ENCODE assay signal across 12 cellular contexts in the genomic region with DNA sequence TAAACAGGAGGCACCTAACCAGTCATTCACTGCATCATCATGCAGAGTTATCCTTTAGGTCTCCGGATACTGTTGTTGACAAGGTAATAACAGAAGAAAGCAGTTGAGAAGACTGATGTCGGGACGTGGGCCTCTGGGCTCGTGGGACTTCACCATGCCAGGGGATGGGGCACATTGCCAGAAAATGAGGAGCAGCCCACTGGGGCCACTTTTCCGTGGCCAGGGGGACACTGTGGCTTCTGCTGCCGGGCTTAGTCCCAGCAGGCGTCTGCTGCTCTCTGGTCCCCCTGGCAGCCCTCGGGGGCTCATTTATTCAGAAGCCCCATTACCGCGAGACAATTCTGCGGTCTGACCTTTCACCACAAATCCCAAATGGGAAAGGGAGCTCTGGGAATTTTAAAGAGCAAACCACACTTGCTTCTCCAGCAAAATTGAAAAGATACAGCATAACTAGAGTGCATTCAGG.
DNase-seq lines count a peak whose midpoint lies in the region; ATAC-seq, FAIRE-seq and TF ChIP-seq lines count a peak whose summit lies in the region.
"Had no signal": no experiment of that assay in that cellular context is flagged by ENCODE, and none has a peak within 500 bp of the region (broad histone marks: within the 10 kb centered on the region; RNA-seq: fewer than 3 reads in every experiment).

No MANE protein-coding gene starts in this region.

- no peak overlapping the region for H2BK120ac ChIP-seq in H1 (replicated peaks; ENCODE audit: low read depth, low read length)

- H3K36me3 Mint-ChIP-seq in stimulated activated memory B cell treated with anti-CD40 and anti-IgM and Interleukin-4, amounts not matched to agents 10 μg/mL and 1 μg/mL and 100 μg/mL, for 72 hours: no peaks in the 10 kb centered on the region
- H3K36me3 Mint-ChIP-seq in Caco-2 (ENCODE audit: insufficient read depth, unreplicated experiment): no peaks in the 10 kb centered on the region
- H3K36me3 Mint-ChIP-seq: naive thymus-derived CD8-positive, alpha-beta T cell had no signal

- H3K4me1 ChIP-seq in Panc1 (ENCODE audit: control insufficient read depth, insufficient read depth, low read length) (no peaks in the 10 kb centered on the region), H1 (replicated peaks in 1 of 4; ENCODE audit: control insufficient read depth in 3 of 4, insufficient read depth in 4 of 4, low read length in 3 of 4) (no peaks in the 10 kb centered on the region), Caco-2 (peaks cover 62% of the 10 kb centered on the region)

- H3K4me2 ChIP-seq in H1 (ENCODE audit: insufficient read depth in 1 of 2, low read depth in 2 of 2, low read length in 2 of 2): no peak overlapping the region

- H2BK15ac ChIP-seq in H1 (ENCODE audit: low read length): peak overlapping the region; percentile 55; the same call in 1 of the 2 replicates

- no peak overlapping the region for H3K4ac ChIP-seq in H1 (replicated peaks; ENCODE audit: insufficient read length, low read depth, low read length)

- in situ Hi-C loops in Panc1 (cut with HindIII; ENCODE audit: low pct_unique_long_range_greater_than_20kb, low sequenced_read_pairs): no loop called here

- no peaks in the 10 kb centered on the region for H3K79me2 ChIP-seq in H1 (ENCODE audit: control insufficient read depth in 1 of 2, insufficient read depth in 2 of 2, low read length in 2 of 2)

- no peak for TF ChIP-seq EP300 in H1 (IDR thresholded peaks at IDR 0.05; ENCODE audit: borderline replicate concordance in 1 of 2, low read depth in 2 of 2, low read length in 2 of 2)

- no peaks in the 10 kb centered on the region for H3K79me1 ChIP-seq in H1 (ENCODE audit: low read depth, low read length)

- FAIRE-seq in H1 (lab: Jason Lieb, UNC): no peak

- no TSS peak for BruUV-seq in Panc1 (replicated peaks; lab: Mats Ljungman, UMichigan)
- BruUV-seq in Caco-2 (replicated peaks; lab: Mats Ljungman, UMichigan): no TSS peak

- TF ChIP-seq CTCF in Panc1 (IDR thresholded peaks at IDR 0.05): peak; percentile 57
- TF ChIP-seq CTCF in H1 (IDR thresholded peaks at IDR 0.05; ENCODE audit: control extremely low read depth in 1 of 3, insufficient read depth in 1 of 3, low read depth in 1 of 3, low read length in 3 of 3): no peak
- TF ChIP-seq CTCF in Caco-2 (IDR thresholded peaks at IDR 0.05; ENCODE audit: insufficient read depth in 1 of 2, low read depth in 1 of 2, low read length in 1 of 2, severe bottlenecking in 1 of 2, unreplicated experiment in 1 of 2): no peak

- H2AFZ ChIP-seq in H1 (ENCODE audit: low read length): peak overlapping the region; percentile 98

- H3K9me3 ChIP-seq in Panc1 (ENCODE audit: control insufficient read depth, insufficient read depth, low read depth, low read length) (no peaks in the 10 kb centered on the region), H1 (ENCODE audit: insufficient read depth in 2 of 2, low read depth in 1 of 2, low read length in 1 of 2) (no peaks in the 10 kb centered on the region), Caco-2 (no peaks in the 10 kb centered on the region)

- H3K56ac ChIP-seq in H1 (replicated peaks; ENCODE audit: insufficient read length, low read depth, low read length): no peak overlapping the region

- peak; percentile 28 for DNase-seq in H7
- DNase-seq in Panc1 (ENCODE audit: low read depth, low spot score): no peak
- no peak for DNase-seq in H1 (ENCODE audit: low read depth in 1 of 2, low spot score in 2 of 2)
- no peak for DNase-seq in Caco-2
- DNase-seq: activated naive CD4-positive, alpha-beta T cell treated with anti-CD3 and anti-CD28 coated beads for 36 hours; central memory CD4-positive, alpha-beta T cell; T-helper 9 cell had no signal

- H3K27me3 Mint-ChIP-seq in stimulated activated memory B cell treated with anti-CD40 and anti-IgM and Interleukin-4, amounts not matched to agents 10 μg/mL and 1 μg/mL and 100 μg/mL, for 72 hours: no peaks in the 10 kb centered on the region
- no peaks in the 10 kb centered on the region for H3K27me3 Mint-ChIP-seq in Caco-2 (ENCODE audit: insufficient read depth, unreplicated experiment)
- H3K27me3 Mint-ChIP-seq: naive thymus-derived CD8-positive, alpha-beta T cell had no signal

- H3K27me3 ChIP-seq in H7 (ENCODE audit: control insufficient read depth, insufficient read depth, low read length) (no peaks in the 10 kb centered on the region), Panc1 (ENCODE audit: control insufficient read depth, insufficient read depth, low read length) (no peaks in the 10 kb centered on the region; the same call in 1 of the 2 replicates), H1 (replicated peaks in 1 of 4; ENCODE audit: control insufficient read depth in 3 of 4, extremely low read depth in 1 of 4, insufficient read depth in 3 of 4, low read length in 3 of 4) (no peaks in the 10 kb centered on the region), Caco-2 (replicated peaks; ENCODE audit: control insufficient read depth, insufficient read depth, low read length) (no peaks in the 10 kb centered on the region)

- H4K91ac ChIP-seq in H1 (replicated peaks; ENCODE audit: insufficient read length, low read length): no peak overlapping the region

- peaks cover 77% of the 10 kb centered on the region for H3K4me1 Mint-ChIP-seq in stimulated activated memory B cell treated with anti-CD40 and anti-IgM and Interleukin-4, amounts not matched to agents 10 μg/mL and 1 μg/mL and 100 μg/mL, for 72 hours
- peaks cover 52% of the 10 kb centered on the region for H3K4me1 Mint-ChIP-seq in Caco-2 (ENCODE audit: low read depth, unreplicated experiment)

- no peaks in the 10 kb centered on the region for H4K20me1 ChIP-seq in H1 (replicated peaks in 1 of 2; ENCODE audit: control insufficient read depth in 1 of 2, insufficient read depth in 2 of 2, low read length in 2 of 2)

- H3K4me3 Mint-ChIP-seq in stimulated activated memory B cell treated with anti-CD40 and anti-IgM and Interleukin-4, amounts not matched to agents 10 μg/mL and 1 μg/mL and 100 μg/mL, for 72 hours: peak overlapping the region; percentile 10
- H3K4me3 Mint-ChIP-seq in Caco-2 (ENCODE audit: unreplicated experiment): no peak overlapping the region
- H3K4me3 Mint-ChIP-seq: activated naive CD4-positive, alpha-beta T cell treated with anti-CD3 and anti-CD28 coated beads for 36 hours; naive thymus-derived CD8-positive, alpha-beta T cell had no signal

- no peaks in the 10 kb centered on the region for H3K9me3 Mint-ChIP-seq in stimulated activated memory B cell treated with anti-CD40 and anti-IgM and Interleukin-4, amounts not matched to agents 10 μg/mL and 1 μg/mL and 100 μg/mL, for 72 hours
- no peaks in the 10 kb centered on the region for H3K9me3 Mint-ChIP-seq in Caco-2 (ENCODE audit: unreplicated experiment)
- H3K9me3 Mint-ChIP-seq: activated naive CD4-positive, alpha-beta T cell treated with anti-CD3 and anti-CD28 coated beads for 36 hours; naive thymus-derived CD8-positive, alpha-beta T cell had no signal

- H3K14ac ChIP-seq in H1 (ENCODE audit: insufficient read length): no peak overlapping the region

- no peak overlapping the region for H4K5ac ChIP-seq in H1 (ENCODE audit: insufficient read length, low read depth, low read length)

- intact Hi-C loops in Panc1 (cut with micrococcal nuclease; ENCODE audit: unreplicated experiment) (loop anchor here (2.0 kb wide), 1 partner anchor 85 kb away; no protein-coding TSS in a partner anchor), Caco-2 (cut with micrococcal nuclease; ENCODE audit: unreplicated experiment) (loop anchor here (1.0 to 5.0 kb wide), 3 partner anchors 74 to 161 kb away; no protein-coding TSS in a partner anchor)

- no peak overlapping the region for H4K8ac ChIP-seq in H1 (ENCODE audit: extremely low read depth, insufficient read depth, low read length)

- H3K23ac ChIP-seq in H1 (ENCODE audit: insufficient read length): no peak overlapping the region

- H3K4me3 ChIP-seq in H7 (ENCODE audit: insufficient read depth, low read depth, low read length) (no peak overlapping the region), Panc1 (ENCODE audit: low read depth in 2 of 2, low read length in 2 of 2) (no peak overlapping the region), H1 (ENCODE audit: extremely low read depth in 1 of 4, insufficient read depth in 2 of 4, low read depth in 3 of 4, low read length in 4 of 4) (no peak overlapping the region), Caco-2 (ENCODE audit: low read depth, low read length) (no peak overlapping the region)

- WGBS in H1 (ENCODE audit: extremely low coverage in 1 of 2, insufficient coverage in 1 of 2, insufficient read length in 1 of 2, insufficient replicate concordance in 2 of 2, low coverage in 1 of 2, low lambda C conversion rate in 2 of 2, missing lambda C conversion rate in 1 of 2), 2 experiments: 84% methylated on average over 11 of the region's 11 CpGs; no CpG with 5 or more reads in 1 of the 2 experiments

- no peak for TF ChIP-seq RAD21 in H1 (IDR thresholded peaks at IDR 0.05 in 1 of 2, conservative IDR thresholded peaks at IDR 0.05 in 1 of 2; ENCODE audit: low read depth in 2 of 2, low read length in 2 of 2)

- no peak overlapping the region for H2BK20ac ChIP-seq in H1 (ENCODE audit: low read length)

- no peak overlapping the region for H3K18ac ChIP-seq in H1 (ENCODE audit: extremely low read depth, low read length)

- H3K36me3 ChIP-seq in H7 (replicated peaks; ENCODE audit: control insufficient read depth, insufficient read depth, low read length) (no peaks in the 10 kb centered on the region), Panc1 (ENCODE audit: control insufficient read depth, insufficient read depth, low read length) (no peaks in the 10 kb centered on the region), H1 (ENCODE audit: control insufficient read depth in 2 of 4, insufficient read depth in 4 of 4, low read length in 3 of 4) (no peaks in the 10 kb centered on the region), Caco-2 (ENCODE audit: control insufficient read depth, insufficient read depth, low read length) (no peaks in the 10 kb centered on the region; the same call in 1 of the 2 replicates)

- no peak overlapping the region for H3K27ac ChIP-seq in Panc1 (ENCODE audit: low read length)
- no peak overlapping the region for H3K27ac ChIP-seq in H1 (ENCODE audit: low read depth, low read length)
- H3K27ac ChIP-seq: epithelial cell of prostate had no signal

- peak overlapping the region; percentile 95 for H3K27ac Mint-ChIP-seq in stimulated activated memory B cell treated with anti-CD40 and anti-IgM and Interleukin-4, amounts not matched to agents 10 μg/mL and 1 μg/mL and 100 μg/mL, for 72 hours
- H3K27ac Mint-ChIP-seq in Caco-2 (ENCODE audit: unreplicated experiment): no peak overlapping the region
- H3K27ac Mint-ChIP-seq: activated naive CD4-positive, alpha-beta T cell treated with anti-CD3 and anti-CD28 coated beads for 36 hours had no signal

- no peaks in the 10 kb centered on the region for H3K23me2 ChIP-seq in H1 (ENCODE audit: low read depth, low read length)

- no peak for TF ChIP-seq POLR2A in H1 (IDR thresholded peaks at IDR 0.05; ENCODE audit: control extremely low read depth in 1 of 2, low read depth in 2 of 2, low read length in 2 of 2)

- H2BK5ac ChIP-seq in H1 (ENCODE audit: low read depth, low read length): no peak overlapping the region

- POLR2A ChIA-PET in Panc1 (lab: Charles Lee): no interaction called here
- POLR2A ChIA-PET in H1 (lab: Charles Lee; ENCODE audit: partially characterized antibody): no interaction called here
- POLR2A ChIA-PET in Caco-2 (lab: Charles Lee): no interaction called here

- no peak overlapping the region for H3K9ac ChIP-seq in H1 (replicated peaks in 1 of 4; ENCODE audit: extremely low read depth in 1 of 4, low read depth in 3 of 4, low read length in 3 of 4)

- no peak overlapping the region for H2AK5ac ChIP-seq in H1 (ENCODE audit: low read depth, low read length)

- CTCF ChIA-PET in Panc1 (lab: Charles Lee): no interaction called here
- CTCF ChIA-PET in H1 (lab: Charles Lee; ENCODE audit: partially characterized antibody): interaction anchor here (0.7 to 8.1 kb wide), 18 partner anchors 8 to 346 kb away, joined by 3 to 142 read pairs (median 8); partner anchors contain the start of gene OR6J1
- CTCF ChIA-PET in Caco-2 (lab: Charles Lee): interaction anchor here (0.5 to 3.3 kb wide), 2 partner anchors 55 to 84 kb away, joined by 3 to 19 read pairs; no protein-coding TSS in a partner anchor

- ATAC-seq in Panc1 (peak; percentile 40; the same call in 1 of the 2 replicates), GM21717 (IDR thresholded peaks at IDR 0.05; ENCODE audit: unreplicated experiment) (no peak), HG02885 (IDR thresholded peaks at IDR 0.05; ENCODE audit: poor library complexity, unreplicated experiment) (no peak)
- no peak for ATAC-seq in stimulated activated memory B cell treated with anti-CD40 and anti-IgM and Interleukin-4, amounts not matched to agents 10 μg/mL and 1 μg/mL and 100 μg/mL, for 72 hours
- ATAC-seq: naive thymus-derived CD8-positive, alpha-beta T cell had no signal

- H2BK12ac ChIP-seq in H1 (ENCODE audit: low read depth, low read length): no peak overlapping the region
